In the genomic region with DNA sequence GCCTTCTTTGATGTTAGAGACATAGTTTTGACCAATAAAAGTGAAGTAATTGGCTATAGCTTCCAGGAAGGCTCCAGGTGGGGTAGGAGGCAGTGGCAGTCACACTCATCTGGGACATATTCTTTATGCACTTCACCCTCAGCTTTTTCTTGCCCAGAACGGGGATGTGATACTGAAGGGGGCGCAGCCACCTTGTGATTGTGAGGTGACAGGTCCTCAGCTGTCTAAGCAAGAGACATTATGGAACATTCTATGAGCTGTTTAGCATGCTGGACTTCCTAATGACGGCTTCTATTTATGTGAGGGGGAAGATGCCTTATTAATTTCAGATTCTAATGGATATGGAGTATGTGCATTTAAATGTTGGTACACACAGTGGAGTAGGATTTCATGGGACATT, we compare ENCODE assay signal across 32 cellular contexts.
"Had no signal": no experiment of that assay in that cellular context is flagged by ENCODE, and none has a peak within 500 bp of the region (broad histone marks: within the 10 kb centered on the region; RNA-seq: fewer than 3 reads in every experiment).

No MANE protein-coding gene starts in this region.

- H3K27me3 Mint-ChIP-seq: activated CD8-positive, alpha-beta T cell treated with anti-CD3 and anti-CD28 coated beads for 36 hours; T-helper 17 cell had no signal

- H3K9me3 ChIP-seq: body of pancreas, esophagus squamous epithelium, gastroesophageal sphincter had no signal

- H3K4me1 ChIP-seq: body of pancreas, esophagus squamous epithelium, gastroesophageal sphincter, heart right ventricle had no signal

- H3K36me3 Mint-ChIP-seq: activated naive CD8-positive, alpha-beta T cell had no signal

- H3K4me3 ChIP-seq: body of pancreas, esophagus squamous epithelium, gastroesophageal sphincter, heart right ventricle had no signal

- ATAC-seq: activated CD4-positive, CD25-positive, alpha-beta regulatory T cell treated with anti-CD3 and anti-CD28 coated beads, Interleukin-2, amount 50 U/mL, for 24 hours; activated CD8-positive, alpha-beta T cell treated with anti-CD3 and anti-CD28 coated beads for 36 hours; body of pancreas; effector memory CD8-positive, alpha-beta T cell; gastroesophageal sphincter; heart right ventricle; T-helper 17 cell had no signal

- H3K27me3 ChIP-seq: body of pancreas, esophagus squamous epithelium, gastroesophageal sphincter had no signal

- DNase-seq: activated B cell treated with CpG ODN at 0.5 μM for 24 hours; activated CD4-positive, alpha-beta T cell treated with anti-CD3 and anti-CD28 coated beads for 48 hours; activated CD4-positive, alpha-beta T cell treated with anti-CD3 and anti-CD28 coated beads, Interleukin-2, amount 50 U/mL, for 1 hour; activated CD4-positive, alpha-beta T cell treated with anti-CD3 and anti-CD28 coated beads, Interleukin-2, amount 50 U/mL, for 48 hours; activated CD8-positive, alpha-beta memory T cell treated with anti-CD3 and anti-CD28 coated beads for 24 hours; activated CD8-positive, alpha-beta T cell treated with anti-CD3 and anti-CD28 coated beads for 36 hours; activated effector memory CD4-positive, alpha-beta T cell treated with anti-CD3 and anti-CD28 coated beads, Interleukin-2, amount 50 U/mL, for 16 hours; activated naive CD4-positive, alpha-beta T cell treated with anti-CD3 and anti-CD28 coated beads, Interleukin-2, amount 50 U/mL, for 16 hours; activated T-cell treated with anti-CD3 and anti-CD28 coated beads, Interleukin-2, amount 50 U/mL, for 1 hour; activated T-cell treated with anti-CD3 and anti-CD28 coated beads, Interleukin-2, amount 50 U/mL, for 48 hours; amniotic stem cell; anterior cingulate cortex; body of pancreas; caudate nucleus; cortex of kidney; dermis blood vessel endothelial cell; effector CD4-positive, alpha-beta T cell; erythroblast; esophagus squamous epithelium; foreskin melanocyte; heart right ventricle; T-helper 1 cell; T-helper 17 cell; T1000; WERI-Rb-1 had no signal

- H3K27ac Mint-ChIP-seq: activated B cell treated with CpG ODN at 0.5 μM for 24 hours; activated CD8-positive, alpha-beta T cell treated with anti-CD3 and anti-CD28 coated beads for 36 hours; activated naive CD8-positive, alpha-beta T cell; activated T-helper 1 cell treated with anti-CD3 and anti-CD28 coated beads, Interleukin-12 subunit alpha, Interleukin-12 subunit beta, Interleukin-2, Interleukin-4 antibody, amounts not matched to agents 30 ng/mL and 10 ng/mL and 1 ng/mL, durations not matched to agents 14 hours and 24 hours and 36 hours; activated T-helper 2 cell treated with anti-CD3 and anti-CD28 coated beads, Interferon-gamma antibody, Interleukin-2, Interleukin-4, amounts not matched to agents 10 μg/mL and 5 μg/mL and 100 μg/mL, durations not matched to agents 14 hours and 24 hours and 36 hours; effector memory CD8-positive, alpha-beta T cell; T-helper 17 cell; T-helper 2 cell treated with Interferon-gamma antibody and Interleukin-4, amounts not matched to agents 5 μg/mL and 100 μg/mL, for 36 hours had no signal

- H3K27ac ChIP-seq: body of pancreas, esophagus squamous epithelium, gastroesophageal sphincter, heart right ventricle, WERI-Rb-1 had no signal

- H3K9me3 Mint-ChIP-seq: activated B cell treated with CpG ODN at 0.5 μM for 24 hours; activated CD8-positive, alpha-beta T cell treated with anti-CD3 and anti-CD28 coated beads for 36 hours; activated T-helper 1 cell treated with anti-CD3 and anti-CD28 coated beads, Interleukin-12 subunit alpha, Interleukin-12 subunit beta, Interleukin-2, Interleukin-4 antibody, amounts not matched to agents 30 ng/mL and 10 ng/mL and 1 ng/mL, durations not matched to agents 14 hours and 24 hours and 36 hours; activated T-helper 2 cell treated with anti-CD3 and anti-CD28 coated beads, Interferon-gamma antibody, Interleukin-2, Interleukin-4, amounts not matched to agents 10 μg/mL and 5 μg/mL and 100 μg/mL, durations not matched to agents 14 hours and 24 hours and 36 hours; effector memory CD8-positive, alpha-beta T cell; T-helper 2 cell treated with Interferon-gamma antibody and Interleukin-4, amounts not matched to agents 5 μg/mL and 100 μg/mL, for 36 hours had no signal

- H3K4me1 Mint-ChIP-seq: activated B cell treated with CpG ODN at 0.5 μM for 24 hours, T-helper 17 cell had no signal

- H3K36me3 ChIP-seq: esophagus squamous epithelium, gastroesophageal sphincter, heart right ventricle, WERI-Rb-1 had no signal

- H3K4me3 Mint-ChIP-seq: activated B cell treated with CpG ODN at 0.5 μM for 24 hours; activated CD8-positive, alpha-beta T cell treated with anti-CD3 and anti-CD28 coated beads for 36 hours; activated naive CD8-positive, alpha-beta T cell; activated T-helper 1 cell treated with anti-CD3 and anti-CD28 coated beads, Interleukin-12 subunit alpha, Interleukin-12 subunit beta, Interleukin-2, Interleukin-4 antibody, amounts not matched to agents 30 ng/mL and 10 ng/mL and 1 ng/mL, durations not matched to agents 14 hours and 24 hours and 36 hours; effector memory CD8-positive, alpha-beta T cell; T-helper 17 cell; T-helper 2 cell treated with Interferon-gamma antibody and Interleukin-4, amounts not matched to agents 5 μg/mL and 100 μg/mL, for 36 hours had no signal
